8 cellular contexts compared by ENCODE assay signal in the genomic region with DNA sequence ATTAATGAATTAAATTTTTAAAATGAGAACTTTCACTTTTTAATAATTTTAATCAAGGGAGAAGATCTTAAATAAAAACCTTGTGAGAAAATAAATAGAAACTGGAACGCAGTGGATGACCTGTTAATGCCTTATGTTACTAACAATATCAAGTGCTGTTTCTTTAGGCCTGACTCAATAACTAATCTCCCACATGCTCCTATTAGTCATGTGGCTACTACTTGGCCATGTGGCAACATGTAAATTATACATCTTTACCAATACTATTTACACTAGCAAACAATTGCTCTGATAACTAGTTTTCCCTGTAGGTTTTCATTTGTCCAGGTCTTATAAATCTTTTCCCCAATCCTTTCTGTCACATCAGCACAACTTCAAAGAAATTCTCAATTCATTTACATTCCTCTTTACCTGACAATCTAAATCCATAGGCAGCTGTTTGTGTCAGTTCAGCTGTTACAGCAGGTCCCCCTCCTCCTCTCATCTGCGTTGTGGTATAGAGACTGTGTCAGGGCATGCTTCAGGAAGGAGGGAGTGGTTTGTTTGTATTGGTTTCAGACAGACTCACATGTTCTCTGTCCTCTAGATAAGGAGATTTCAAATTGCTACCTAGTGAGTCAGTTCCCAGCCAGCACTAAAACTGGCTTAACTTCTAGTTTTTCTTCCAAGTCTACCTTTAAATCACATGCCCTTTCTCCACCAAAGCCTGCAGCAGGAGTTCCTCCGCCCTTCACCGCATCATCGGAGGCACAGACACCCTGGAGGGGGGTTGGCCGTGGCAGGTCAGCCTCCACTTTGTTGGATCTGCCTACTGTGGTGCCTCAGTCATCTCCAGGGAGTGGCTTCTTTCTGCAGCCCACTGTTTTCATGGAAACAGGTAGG. TPM values are rescaled to one million over a fixed set of nuclear protein-coding genes. Genes with fewer than 3 reads are reported as not detected.
DNase-seq lines count a peak whose midpoint lies in the region; ATAC-seq and TF ChIP-seq lines count a peak whose summit lies in the region.

No MANE protein-coding gene starts in this region.

- H3K9me3 ChIP-seq in left ventricle myocardium inferior (replicated peaks) (no peaks in the 10 kb centered on the region), adipocyte (ENCODE audit: control insufficient read depth, low read length) (no peaks in the 10 kb centered on the region), lung (ENCODE audit: control insufficient read depth in 2 of 2, insufficient read depth in 1 of 2, low read length in 1 of 2) (peaks cover 0 to 2% of the 10 kb centered on the region in 2 donors)

- ATAC-seq in Right ventricle myocardium superior (ENCODE audit: poor library complexity) (peak; percentile 69), HG03025 (IDR thresholded peaks at IDR 0.05; ENCODE audit: low FRiP score, unreplicated experiment) (peak; percentile 75), lung (ENCODE audit: insufficient read depth, low FRiP score) (peak; percentile 88)

- H3K36me3 ChIP-seq in left ventricle myocardium inferior, result no peaks in the 10 kb centered on the region
- H3K36me3 ChIP-seq in adipocyte (ENCODE audit: control insufficient read depth, insufficient read depth, low read length, severe bottlenecking), result no peaks in the 10 kb centered on the region
- no peaks in the 10 kb centered on the region for H3K36me3 ChIP-seq in lung (ENCODE audit: control insufficient read depth in 2 of 2, insufficient read depth in 2 of 2, low read length in 2 of 2)

- intact Hi-C loops in Right ventricle myocardium superior (cut with DNase I), result no loop called here
- intact Hi-C loops in left ventricle myocardium inferior (cut with micrococcal nuclease), result no loop called here

- 47 to 64% methylated on average over 6 of the region's 6 CpGs for WGBS in lung, 2 donors

- no peak overlapping the region for H3K27ac ChIP-seq in left ventricle myocardium inferior (replicated peaks)
- H3K27ac ChIP-seq in lung (ENCODE audit: low read depth in 1 of 2, low read length in 1 of 2), result peak overlapping the region in 1 of 2 donors; percentile 72
- H3K27ac ChIP-seq in substantia nigra (ENCODE audit: low read depth, low read length, poor library complexity, severe bottlenecking), result no peak overlapping the region

- no peak overlapping the region for H3K4me3 ChIP-seq in left ventricle myocardium inferior
- H3K4me3 ChIP-seq in adipocyte (ENCODE audit: low read length), result peak overlapping the region; percentile 19
- H3K4me3 ChIP-seq in lung, result no peak overlapping the region

- H3K4me1 ChIP-seq in left ventricle myocardium inferior (no peaks in the 10 kb centered on the region), adipocyte (ENCODE audit: control insufficient read depth, insufficient read depth, low read length) (peaks cover 17% of the 10 kb centered on the region), lung (ENCODE audit: control insufficient read depth in 2 of 2, insufficient read depth in 2 of 2, low read length in 2 of 2) (no peaks in the 10 kb centered on the region)

- peaks cover 7% of the 10 kb centered on the region for H3K27me3 ChIP-seq in left ventricle myocardium inferior (ENCODE audit: low read depth)
- no peaks in the 10 kb centered on the region for H3K27me3 ChIP-seq in adipocyte (replicated peaks; ENCODE audit: control insufficient read depth, insufficient read depth, low read length)
- H3K27me3 ChIP-seq in lung (ENCODE audit: control insufficient read depth, insufficient read depth), result no peaks in the 10 kb centered on the region

- peak overlapping the region; percentile 33 for H3K9ac ChIP-seq in adipocyte (ENCODE audit: low read length)

- no peak for TF ChIP-seq CTCF in left ventricle myocardium inferior (IDR thresholded peaks at IDR 0.05; ENCODE audit: borderline replicate concordance)
- TF ChIP-seq CTCF in lung (IDR thresholded peaks at IDR 0.05; ENCODE audit: control extremely low read depth, extremely low read depth), result no peak

- no peak for DNase-seq in Right ventricle myocardium superior
- DNase-seq in left ventricle myocardium inferior, result no peak
- DNase-seq in NCI-H524 treated with DMSO at 0.1 percent for 48 hours (lab: John Stamatoyannopoulos, UW), result peak; percentile 68
- peak; percentile 79 for DNase-seq in adipocyte (ENCODE audit: low read depth)
- peak; percentile 64 for DNase-seq in lung (ENCODE audit: low spot score)
- no peak for DNase-seq in substantia nigra (lab: John Stamatoyannopoulos, UW)
- DNase-seq in UCSD-AML1 (lab: John Stamatoyannopoulos, UW; ENCODE audit: unreplicated experiment), result no peak

RNA-seq across cellular contexts. Expression of gene C3orf52, which starts 11.3 kb away (rescaled TPM):
- 2.5 TPM for total RNA-seq in Right ventricle myocardium superior
- total RNA-seq in left ventricle myocardium inferior, result 2.4 TPM
- 10 to 100 TPM; 21.4 to 22.4 TPM for total RNA-seq in lung
- polyA plus RNA-seq in lung, result 1 to 10 TPM; 6.5 to 7.6 TPM

RNA-seq across cellular contexts. Expression of gene TMPRSS7, which starts 40.3 kb away (rescaled TPM):
- total RNA-seq in Right ventricle myocardium superior, result not detected
- not detected for total RNA-seq in left ventricle myocardium inferior
- under 1 TPM; 0.09 to 0.31 TPM for total RNA-seq in lung
- polyA plus RNA-seq in lung, result under 1 TPM; 0.12 to 0.23 TPM

RNA-seq across cellular contexts. Expression of gene GCSAM, which starts 58.2 kb away (rescaled TPM):
- total RNA-seq in Right ventricle myocardium superior (not detected), left ventricle myocardium inferior (0.25 TPM), lung (under 1 TPM; 0.40 to 0.97 TPM)
- under 1 TPM; 0.14 to 0.55 TPM for polyA plus RNA-seq in lung

Comparison
In these comparisons a context has a peak if more than half of its experiments do, and no peak if none do; other contexts are left out.
1. DNase-seq: peak in NCI-H524 treated with DMSO at 0.1 percent for 48 hours (single experiment), adipocyte (single experiment) and lung (single experiment); none in Right ventricle myocardium superior (single experiment), left ventricle myocardium inferior (single experiment), substantia nigra (0 of 49) and UCSD-AML1 (single experiment).
2. Peak in every context shown above with its lines, with median percentiles within 50 percentile points of each other: ATAC-seq.